7 cellular contexts compared by ENCODE assay signal in the genomic region with DNA sequence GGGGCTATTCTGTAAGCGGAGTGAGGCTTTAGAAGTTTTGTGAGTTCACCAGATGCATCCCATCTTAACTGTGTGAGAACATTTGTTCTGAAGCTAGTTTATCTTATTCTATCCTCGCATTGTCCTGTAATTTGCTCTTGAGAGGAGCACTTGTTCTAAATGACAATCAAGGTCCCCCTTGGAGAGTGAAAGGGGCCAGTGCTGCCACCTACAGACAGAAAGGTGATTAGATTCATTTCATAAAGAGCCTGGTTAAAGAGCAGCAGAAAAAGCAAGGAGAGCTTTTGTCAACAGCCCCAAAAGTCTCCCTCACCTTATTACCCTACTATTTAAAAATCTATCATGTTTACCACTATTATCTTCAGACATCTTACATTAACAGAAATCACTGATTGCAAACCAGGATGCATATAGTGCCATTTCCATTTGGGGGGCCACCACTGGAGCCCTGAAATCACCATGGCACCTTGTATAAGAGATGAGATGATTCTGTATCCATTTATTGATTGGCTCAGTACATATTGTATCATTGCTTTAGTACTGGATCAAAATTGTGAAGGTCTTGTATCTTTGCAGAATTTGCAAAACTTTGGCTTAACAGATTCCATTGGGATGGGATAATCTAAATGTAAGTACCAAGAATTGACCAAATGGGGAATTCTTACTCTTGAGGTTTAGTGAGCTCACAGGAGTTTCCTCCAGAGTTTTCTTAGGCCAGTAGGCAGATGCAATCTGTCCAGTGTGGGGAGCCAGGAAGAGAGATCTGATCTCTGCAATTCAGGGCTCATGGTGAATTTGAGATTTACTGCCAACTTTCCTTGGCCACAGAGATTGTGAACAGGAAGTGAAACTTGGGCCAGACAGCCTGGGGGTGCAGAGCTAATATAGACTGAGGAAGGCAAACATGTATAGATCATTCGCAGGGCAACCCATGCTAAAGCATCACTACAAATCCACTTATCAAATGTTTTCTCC.
DNase-seq lines count a peak whose midpoint lies in the region; ATAC-seq, FAIRE-seq and TF ChIP-seq lines count a peak whose summit lies in the region.

No MANE protein-coding gene starts in this region.

- H3K79me1 ChIP-seq in mesendoderm (ENCODE audit: low read length): no peaks in the 10 kb centered on the region

- H3K4me2 ChIP-seq in KMS-11 (no peak overlapping the region), mesendoderm (ENCODE audit: low read length) (no peak overlapping the region)

- H3K27ac ChIP-seq in KMS-11 (no peak overlapping the region), mesendoderm (ENCODE audit: low read depth, low read length) (no peak overlapping the region)

- no peak overlapping the region for H3K23ac ChIP-seq in mesendoderm (ENCODE audit: low read length)

- ATAC-seq in GM21423 (IDR thresholded peaks at IDR 0.05; ENCODE audit: unreplicated experiment): peak; percentile 85
- ATAC-seq in HG02642 (IDR thresholded peaks at IDR 0.05; ENCODE audit: poor library complexity, unreplicated experiment): no peak

- H3K9ac ChIP-seq in KMS-11 (no peak overlapping the region), mesendoderm (ENCODE audit: low read length) (no peak overlapping the region)

- H3K79me2 ChIP-seq in KMS-11 (ENCODE audit: insufficient read depth, low read depth) (no peaks in the 10 kb centered on the region), mesendoderm (ENCODE audit: control insufficient read depth, insufficient read depth, low read length) (no peaks in the 10 kb centered on the region)

- H3K36me3 ChIP-seq in KMS-11 (ENCODE audit: insufficient read depth): no peaks in the 10 kb centered on the region
- H3K36me3 ChIP-seq in mesendoderm (ENCODE audit: control insufficient read depth, insufficient read depth, low read length): no peaks in the 10 kb centered on the region

- H3K4me1 ChIP-seq in KMS-11 (ENCODE audit: low read depth, poor library complexity, severe bottlenecking) (no peaks in the 10 kb centered on the region), mesendoderm (ENCODE audit: control insufficient read depth, low read depth, low read length) (no peaks in the 10 kb centered on the region)

- H4K20me1 ChIP-seq in KMS-11 (ENCODE audit: insufficient read depth): no peaks in the 10 kb centered on the region

- peak; percentile 58 for TF ChIP-seq CTCF in KMS-11 (conservative IDR thresholded peaks at IDR 0.05; ENCODE audit: low read depth, low read length)

- H2BK5ac ChIP-seq in mesendoderm (ENCODE audit: low read length): no peak overlapping the region

- no peak overlapping the region for H2AK5ac ChIP-seq in mesendoderm (ENCODE audit: low read length)

- H3K56ac ChIP-seq in mesendoderm (ENCODE audit: low read length): no peak overlapping the region

- no peak overlapping the region for H2AFZ ChIP-seq in KMS-11 (ENCODE audit: low read depth)

- H4K5ac ChIP-seq in mesendoderm (ENCODE audit: low read length): no peak overlapping the region

- DNase-seq in ELR (ENCODE audit: low read depth) (peak; percentile 16), RCC 7860 (ENCODE audit: low spot score) (peak; percentile 60), mesendoderm (peak; percentile 79)

- no peaks in the 10 kb centered on the region for H3K27me3 ChIP-seq in KMS-11 (ENCODE audit: insufficient read depth, low read depth)
- H3K27me3 ChIP-seq in mesendoderm (ENCODE audit: insufficient read depth, low read length, poor library complexity): no peaks in the 10 kb centered on the region

- no peak overlapping the region for H2BK120ac ChIP-seq in mesendoderm (ENCODE audit: low read depth, low read length)

- H4K8ac ChIP-seq in mesendoderm (ENCODE audit: low read depth, low read length): no peak overlapping the region

- no peak overlapping the region for H3K18ac ChIP-seq in mesendoderm (ENCODE audit: low read length)

- FAIRE-seq in RCC 7860 (lab: Jason Lieb, UNC) (peak; percentile 74), endometrium (lab: Jason Lieb, UNC) (peak; percentile 29)

- H3K4ac ChIP-seq in mesendoderm (ENCODE audit: low read depth, low read length): no peak overlapping the region

- no CpG with 5 or more reads among the region's 3 CpGs for WGBS in mesendoderm (ENCODE audit: extremely low coverage, insufficient coverage, low lambda C conversion rate)

- H3K4me3 ChIP-seq in KMS-11 (IDR thresholded peaks at IDR 0.05; ENCODE audit: insufficient read depth, low read depth, low read length) (no peak overlapping the region), mesendoderm (ENCODE audit: low read length) (no peak overlapping the region)

- H2BK15ac ChIP-seq in mesendoderm (replicated peaks; ENCODE audit: low read depth): no peak overlapping the region

Comparison
In these comparisons a context has a peak if more than half of its experiments do, and no peak if none do; other contexts are left out.
1. DNase-seq: peak in every context shown above with its lines; median percentile 79 in mesendoderm; 60 in RCC 7860; 16 in ELR.